Comparison of ENCODE assay signal across 12 cellular contexts in genomic region chrX:13283512-13283911, GRCh38. TPM values are rescaled to one million over a fixed set of nuclear protein-coding genes. Genes with fewer than 3 reads are reported as not detected.
DNase-seq lines count a peak whose midpoint lies in the region; ATAC-seq, FAIRE-seq and TF ChIP-seq lines count a peak whose summit lies in the region.
"Had no signal": no experiment of that assay in that cellular context is flagged by ENCODE, and none has a peak within 500 bp of the region (broad histone marks: within the 10 kb centered on the region; RNA-seq: fewer than 3 reads in every experiment).

No MANE protein-coding gene starts in this region.

- no peaks in the 10 kb centered on the region for H3K79me2 ChIP-seq in OCI-LY1 (ENCODE audit: insufficient read depth, low read length)
- no peaks in the 10 kb centered on the region for H3K79me2 ChIP-seq in endothelial cell of umbilical vein (ENCODE audit: control insufficient read depth, insufficient read depth, low read length)

- POLR2A ChIA-PET in endothelial cell of umbilical vein (lab: Charles Lee): interaction anchor here (0.6 kb wide), 1 partner anchor 28 kb away, joined by 3 read pairs; no protein-coding TSS in a partner anchor

- intact Hi-C loops in endothelial cell of umbilical vein (cut with micrococcal nuclease): loop anchor here (1.0 to 5.0 kb wide), 5 partner anchors 59 to 305 kb away; no protein-coding TSS in a partner anchor

- no peaks in the 10 kb centered on the region; the same call in 1 of the 2 replicates for H3K36me3 ChIP-seq in OCI-LY1 (ENCODE audit: insufficient read depth, low read length)
- H3K36me3 ChIP-seq in endothelial cell of umbilical vein (ENCODE audit: control insufficient read depth in 2 of 2, extremely low read depth in 1 of 2, insufficient read depth in 2 of 2, low read length in 2 of 2): no peaks in the 10 kb centered on the region

- no peaks in the 10 kb centered on the region for H3K27me3 Mint-ChIP-seq in HFFc6 (ENCODE audit: insufficient read depth)

- H3K4me3 ChIP-seq in OCI-LY1 (ENCODE audit: low read depth, low read length, poor library complexity, severe bottlenecking) (no peak overlapping the region), endothelial cell of umbilical vein (replicated peaks in 1 of 3; ENCODE audit: insufficient read depth in 1 of 3, low read depth in 1 of 3, low read length in 3 of 3) (no peak overlapping the region)
- H3K4me3 ChIP-seq: psoas muscle had no signal

- BruUV-seq in endothelial cell of umbilical vein (replicated peaks; lab: Mats Ljungman, UMichigan): no TSS peak

- H3F3A ChIP-seq in OCI-LY1 (ENCODE audit: insufficient read depth, low read length): no peaks in the 10 kb centered on the region

- H3K36me3 Mint-ChIP-seq in HFFc6 (ENCODE audit: low read depth): peaks cover 5% of the 10 kb centered on the region; the same call in 1 of the 2 replicates
- H3K36me3 Mint-ChIP-seq: T-cell had no signal

- H3K27me3 ChIP-seq in OCI-LY1 (ENCODE audit: insufficient read depth, low read length) (no peaks in the 10 kb centered on the region), endothelial cell of umbilical vein (ENCODE audit: control insufficient read depth in 2 of 2, insufficient read depth in 2 of 2, low read length in 2 of 2) (no peaks in the 10 kb centered on the region)

- ATAC-seq in HG03442 (IDR thresholded peaks at IDR 0.05; ENCODE audit: unreplicated experiment): no peak
- ATAC-seq: psoas muscle, T-cell had no signal

- H4K20me1 ChIP-seq in OCI-LY1 (ENCODE audit: insufficient read depth, low read length): no peaks in the 10 kb centered on the region
- no peaks in the 10 kb centered on the region for H4K20me1 ChIP-seq in endothelial cell of umbilical vein (replicated peaks; ENCODE audit: control insufficient read depth, extremely low read depth, insufficient read depth, low read length)

- TF ChIP-seq CTCF in HFFc6 (IDR thresholded peaks at IDR 0.05): no peak
- TF ChIP-seq CTCF in OCI-LY1 (IDR thresholded peaks at IDR 0.05; ENCODE audit: low read length): no peak
- TF ChIP-seq CTCF in endothelial cell of umbilical vein (IDR thresholded peaks at IDR 0.05; ENCODE audit: extremely low read depth in 1 of 2, insufficient read depth in 1 of 2, low read depth in 1 of 2, low read length in 2 of 2): no peak

- no peaks in the 10 kb centered on the region for H3K9me2 ChIP-seq in OCI-LY1 (ENCODE audit: low read depth, low read length)

- peak; percentile 91 for FAIRE-seq in endothelial cell of umbilical vein (lab: Jason Lieb, UNC)
- FAIRE-seq: GM19239 had no signal

- no peak overlapping the region for H3K9ac ChIP-seq in OCI-LY1 (ENCODE audit: low read length)
- H3K9ac ChIP-seq in endothelial cell of umbilical vein (replicated peaks; ENCODE audit: extremely low read depth, insufficient read depth, low read length): peak overlapping the region; percentile 43

- H3K27ac ChIP-seq in OCI-LY1 (ENCODE audit: low read depth, low read length, poor library complexity, severe bottlenecking) (peak overlapping the region; percentile 18), endothelial cell of umbilical vein (ENCODE audit: insufficient read depth, low read depth, low read length) (peak overlapping the region; percentile 62)
- H3K27ac ChIP-seq: psoas muscle had no signal

- no peak for TF ChIP-seq POLR2A in endothelial cell of umbilical vein (IDR thresholded peaks at IDR 0.05; ENCODE audit: low read depth, low read length)

- DNase-seq in HFFc6 (no peak), endothelial cell of umbilical vein (ENCODE audit: low read depth, low spot score) (no peak), pons (ENCODE audit: low spot score) (peak; percentile 5), GM19240 (ENCODE audit: insufficient read length, low spot score) (no peak), cortex of kidney (lab: John Stamatoyannopoulos, UW) (no peak)
- no peak for DNase-seq in activated CD4-positive, CD25-positive, alpha-beta regulatory T cell (lab: John Stamatoyannopoulos, UW)
- DNase-seq: NCI-H1694, psoas muscle, T-cell had no signal

- no peaks in the 10 kb centered on the region for H3K9me1 ChIP-seq in endothelial cell of umbilical vein (replicated peaks; ENCODE audit: control insufficient read depth, extremely low read depth, insufficient read depth, low read length)

- H3K9me3 ChIP-seq in OCI-LY1 (ENCODE audit: low read length) (peaks cover 7% of the 10 kb centered on the region; the same call in 1 of the 2 replicates), endothelial cell of umbilical vein (replicated peaks; ENCODE audit: control insufficient read depth, insufficient read depth, low read length) (no peaks in the 10 kb centered on the region)

- CTCF ChIA-PET in endothelial cell of umbilical vein (lab: Charles Lee): interaction anchor here (1.1 to 1.6 kb wide), 5 partner anchors 121 to 363 kb away, joined by 3 to 9 read pairs (median 4); no protein-coding TSS in a partner anchor

- H2AFZ ChIP-seq in OCI-LY1 (ENCODE audit: low read length) (no peak overlapping the region), endothelial cell of umbilical vein (ENCODE audit: low read depth, low read length) (peak overlapping the region; percentile 9)

- no peak overlapping the region for H3K4me2 ChIP-seq in OCI-LY1 (ENCODE audit: low read length)
- peak overlapping the region; percentile 28 for H3K4me2 ChIP-seq in endothelial cell of umbilical vein (ENCODE audit: insufficient read depth, low read length)

- H3K4me1 ChIP-seq in OCI-LY1 (ENCODE audit: insufficient read depth, low read length, severe bottlenecking) (peaks cover 8% of the 10 kb centered on the region), endothelial cell of umbilical vein (ENCODE audit: control insufficient read depth, extremely low read depth, insufficient read depth, low read length) (peaks cover 45% of the 10 kb centered on the region)
- H3K4me1 ChIP-seq: psoas muscle had no signal

- dilution Hi-C loops in endothelial cell of umbilical vein (cut with MboI; ENCODE audit: extremely low pct_ligation_motif_present, low sequenced_read_pairs): no loop called here

- H3K4me1 Mint-ChIP-seq in HFFc6 (ENCODE audit: low read depth): peaks cover 55% of the 10 kb centered on the region

- H3K27ac Mint-ChIP-seq in HFFc6: peak overlapping the region; percentile 80
- H3K27ac Mint-ChIP-seq: T-cell had no signal

- H3K4me3 Mint-ChIP-seq in HFFc6: no peak overlapping the region
- H3K4me3 Mint-ChIP-seq: T-cell had no signal

- no peaks in the 10 kb centered on the region; the same call in 1 of the 2 replicates for H3K9me3 Mint-ChIP-seq in HFFc6

TF ChIP-seq in endothelial cell of umbilical vein, 7 proteins besides CTCF, POLR2A, EP300 and RAD21:
- TF ChIP-seq FOS (IDR thresholded peaks at IDR 0.05; ENCODE audit: borderline replicate concordance, insufficient read depth, low read length) (peak; percentile 35), JUN (IDR thresholded peaks at IDR 0.05; ENCODE audit: borderline replicate concordance, insufficient read depth, insufficient read length, low read depth) (no peak), GATA2 (IDR thresholded peaks at IDR 0.05; ENCODE audit: insufficient read depth, insufficient read length, low read depth, low read length) (peak; percentile 87), MAX (IDR thresholded peaks at IDR 0.05; ENCODE audit: insufficient read depth, insufficient read length) (no peak)

RNA-seq across cellular contexts. Expression of gene ATXN3L, which starts 36.3 kb away (rescaled TPM):
- total RNA-seq in HFFc6 (2021; fragmentation: NEBNext Ultra II Directional; extraction: Animal tissue kit (Norgen Biotek cat#: 25700)): not detected
- not detected in 2 replicates for total RNA-seq in endothelial cell of umbilical vein
- not detected in 2 replicates for polyA plus RNA-seq in endothelial cell of umbilical vein
- polyA plus RNA-seq in endothelial cell of umbilical vein (2011; cell fraction: cytosol; rRNA removed): not detected in 2 replicates
- polyA plus RNA-seq in endothelial cell of umbilical vein (2011; cell fraction: nucleus; rRNA removed): not detected in 2 replicates
- polyA plus RNA-seq in endothelial cell of umbilical vein (2012): not detected in 2 replicates
- polyA minus RNA-seq in endothelial cell of umbilical vein: not detected in 2 replicates
- not detected for polyA minus RNA-seq in endothelial cell of umbilical vein (2011; cell fraction: cytosol; rRNA and poly(A)+ RNA removed)
- not detected in 2 replicates for polyA minus RNA-seq in endothelial cell of umbilical vein (2011; cell fraction: nucleus; rRNA and poly(A)+ RNA removed)
- total RNA-seq: psoas muscle, T-cell had no signal
- polyA plus RNA-seq: psoas muscle had no signal
